19 cellular contexts compared by ENCODE assay signal in the genomic region with DNA sequence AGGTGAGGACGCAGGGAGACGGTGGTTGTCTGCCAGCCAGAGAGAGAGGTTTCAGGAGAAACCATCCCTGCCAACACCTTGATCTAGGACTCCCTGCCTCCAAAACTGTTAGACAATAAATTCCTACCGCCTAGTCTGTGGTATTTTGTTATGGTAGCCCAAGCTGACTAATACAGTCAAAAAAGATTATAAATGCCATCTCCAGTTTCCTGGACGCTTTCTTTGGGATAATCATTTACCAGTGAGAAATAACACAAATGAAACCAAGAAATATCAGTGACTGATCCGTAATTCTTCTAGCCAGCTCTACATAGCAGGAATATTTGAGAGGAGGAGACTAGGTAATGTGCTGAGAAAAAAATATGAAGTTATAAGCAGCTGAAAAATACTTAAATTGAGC.
DNase-seq lines count a peak whose midpoint lies in the region; ATAC-seq, FAIRE-seq and TF ChIP-seq lines count a peak whose summit lies in the region.
"Had no signal": no experiment of that assay in that cellular context is flagged by ENCODE, and none has a peak within 500 bp of the region (broad histone marks: within the 10 kb centered on the region; RNA-seq: fewer than 3 reads in every experiment).

No MANE protein-coding gene starts in this region.

- H3K4me1 ChIP-seq in astrocyte (ENCODE audit: insufficient read depth, low read length): peaks cover under 1% of the 10 kb centered on the region
- no peaks in the 10 kb centered on the region for H3K4me1 ChIP-seq in Karpas-422 (ENCODE audit: low read length)
- H3K4me1 ChIP-seq: A549, BLaER1 had no signal

- no peak overlapping the region for H3K27ac Mint-ChIP-seq in astrocyte (ENCODE audit: unreplicated experiment)
- no peak overlapping the region for H3K27ac Mint-ChIP-seq in stimulated activated naive CD8-positive, alpha-beta T cell treated with anti-CD3 and anti-CD28 coated beads, Interleukin-15, amount 100 ng/mL, for 72 hours
- H3K27ac Mint-ChIP-seq: CD14-positive monocyte; CD4-positive, alpha-beta memory T cell had no signal

- H3K9me2 ChIP-seq in Karpas-422 (replicated peaks; ENCODE audit: insufficient read depth, low read length): no peaks in the 10 kb centered on the region

- H3K9ac ChIP-seq in astrocyte (ENCODE audit: low read length) (no peak overlapping the region), Karpas-422 (ENCODE audit: low read length) (no peak overlapping the region)
- H3K9ac ChIP-seq: BLaER1 had no signal

- no peak for ATAC-seq in stimulated activated naive CD8-positive, alpha-beta T cell treated with anti-CD3 and anti-CD28 coated beads, Interleukin-15, amount 100 ng/mL, for 72 hours
- ATAC-seq: A549, K562 had no signal

- H3K9me3 ChIP-seq in astrocyte (ENCODE audit: insufficient read depth, low read depth, low read length) (no peaks in the 10 kb centered on the region), Karpas-422 (ENCODE audit: low read length) (peaks cover 13% of the 10 kb centered on the region)

- TF ChIP-seq CTCF in astrocyte (IDR thresholded peaks at IDR 0.05; ENCODE audit: insufficient read depth, low read depth, low read length) (no peak), kidney epithelial cell (IDR thresholded peaks at IDR 0.05; ENCODE audit: insufficient read depth, low read length, poor library complexity, severe bottlenecking) (no peak)

- H3K27me3 ChIP-seq in astrocyte (ENCODE audit: insufficient read depth, low read length): no peaks in the 10 kb centered on the region
- H3K27me3 ChIP-seq in kidney epithelial cell (ENCODE audit: control insufficient read depth, insufficient read depth, low read length): no peaks in the 10 kb centered on the region
- no peaks in the 10 kb centered on the region for H3K27me3 ChIP-seq in Karpas-422 (ENCODE audit: low read length)
- H3K27me3 ChIP-seq: BLaER1 had no signal

- H3K4me3 ChIP-seq in astrocyte (ENCODE audit: insufficient read depth, low read depth, low read length) (no peak overlapping the region), kidney epithelial cell (ENCODE audit: low read depth, low read length) (no peak overlapping the region), Karpas-422 (ENCODE audit: low read length) (no peak overlapping the region)
- H3K4me3 ChIP-seq: A549, BLaER1, K562 had no signal

- in situ Hi-C loops in ACHN (cut with HindIII; ENCODE audit: low pct_ligation_motif_present, low pct_unique_long_range_greater_than_20kb, low sequenced_read_pairs): no loop called here

- no peak overlapping the region for H3K4me3 Mint-ChIP-seq in astrocyte (ENCODE audit: unreplicated experiment)
- H3K4me3 Mint-ChIP-seq in stimulated activated naive CD8-positive, alpha-beta T cell treated with anti-CD3 and anti-CD28 coated beads, Interleukin-15, amount 100 ng/mL, for 72 hours: no peak overlapping the region
- H3K4me3 Mint-ChIP-seq: CD14-positive monocyte; CD4-positive, alpha-beta memory T cell had no signal

- no peaks in the 10 kb centered on the region for H3K4me1 Mint-ChIP-seq in astrocyte (ENCODE audit: low read depth, unreplicated experiment)
- H3K4me1 Mint-ChIP-seq in stimulated activated naive CD8-positive, alpha-beta T cell treated with anti-CD3 and anti-CD28 coated beads, Interleukin-15, amount 100 ng/mL, for 72 hours: no peaks in the 10 kb centered on the region
- H3K4me1 Mint-ChIP-seq: CD14-positive monocyte; CD4-positive, alpha-beta memory T cell had no signal

- no peaks in the 10 kb centered on the region for H3K79me2 ChIP-seq in astrocyte (ENCODE audit: insufficient read depth, low read length)
- H3K79me2 ChIP-seq in Karpas-422 (ENCODE audit: low read length): no peaks in the 10 kb centered on the region

- no peak overlapping the region for H2AFZ ChIP-seq in astrocyte (ENCODE audit: low read depth, low read length)
- no peak overlapping the region for H2AFZ ChIP-seq in Karpas-422 (ENCODE audit: low read length)

- H3K36me3 ChIP-seq in astrocyte (ENCODE audit: insufficient read depth, low read length) (no peaks in the 10 kb centered on the region), kidney epithelial cell (ENCODE audit: control insufficient read depth, insufficient read depth, low read length) (no peaks in the 10 kb centered on the region), Karpas-422 (ENCODE audit: insufficient read depth, low read length) (no peaks in the 10 kb centered on the region)
- H3K36me3 ChIP-seq: BLaER1 had no signal

- H3K36me3 Mint-ChIP-seq in astrocyte (ENCODE audit: low read depth, unreplicated experiment): no peaks in the 10 kb centered on the region
- H3K36me3 Mint-ChIP-seq: CD14-positive monocyte; CD4-positive, alpha-beta memory T cell had no signal

- H3K4me2 ChIP-seq in astrocyte (ENCODE audit: low read length): no peak overlapping the region
- H3K4me2 ChIP-seq in Karpas-422 (ENCODE audit: low read depth, low read length, poor library complexity, severe bottlenecking): no peak overlapping the region
- H3K4me2 ChIP-seq: A549, BLaER1 had no signal

- no peak for FAIRE-seq in astrocyte (lab: Jason Lieb, UNC)
- FAIRE-seq: A549, H54, K562 had no signal

- H4K20me1 ChIP-seq in astrocyte (ENCODE audit: insufficient read depth, low read length): no peaks in the 10 kb centered on the region
- H4K20me1 ChIP-seq in Karpas-422 (ENCODE audit: insufficient read depth, low read depth, low read length): no peaks in the 10 kb centered on the region
- H4K20me1 ChIP-seq: BLaER1 had no signal

- H3K27ac ChIP-seq in astrocyte (ENCODE audit: low read depth, low read length): no peak overlapping the region
- H3K27ac ChIP-seq in Karpas-422 (ENCODE audit: low read length): no peak overlapping the region
- H3K27ac ChIP-seq: 22Rv1, A549, BLaER1 had no signal

- H3K27me3 Mint-ChIP-seq in astrocyte (ENCODE audit: low read depth, unreplicated experiment): peaks cover 6% of the 10 kb centered on the region
- H3K27me3 Mint-ChIP-seq in stimulated activated naive CD8-positive, alpha-beta T cell treated with anti-CD3 and anti-CD28 coated beads, Interleukin-15, amount 100 ng/mL, for 72 hours: no peaks in the 10 kb centered on the region
- H3K27me3 Mint-ChIP-seq: CD4-positive, alpha-beta memory T cell had no signal

- H3K9me3 Mint-ChIP-seq in astrocyte (ENCODE audit: unreplicated experiment): peaks cover 2% of the 10 kb centered on the region
- H3K9me3 Mint-ChIP-seq in stimulated activated naive CD8-positive, alpha-beta T cell treated with anti-CD3 and anti-CD28 coated beads, Interleukin-15, amount 100 ng/mL, for 72 hours: no peaks in the 10 kb centered on the region

- peak; percentile 52 for DNase-seq in ACHN
- peak; percentile 20 for DNase-seq in astrocyte (ENCODE audit: low read depth)
- peak; percentile 29 for DNase-seq in kidney epithelial cell (ENCODE audit: low read depth)
- DNase-seq in renal cortical epithelial cell (ENCODE audit: low read depth): peak; percentile 87
- DNase-seq in stimulated activated naive CD8-positive, alpha-beta T cell treated with anti-CD3 and anti-CD28 coated beads, Interleukin-15, amount 100 ng/mL, for 72 hours: no peak
- no peak for DNase-seq in Karpas-422
- DNase-seq in HuH-7 (ENCODE audit: low spot score): no peak
- DNase-seq: Calu3; CD4-positive, alpha-beta memory T cell; DMS79 treated with DMSO at 0.1 percent for 48 hours; GF-D8; HCEC 1CT; IMR-90 had no signal

Comparison
In these comparisons a context has a peak if more than half of its experiments do, and no peak if none do; other contexts are left out.
1. DNase-seq: peak in ACHN (single experiment), astrocyte (single experiment), kidney epithelial cell (single experiment) and renal cortical epithelial cell (single experiment); none in stimulated activated naive CD8-positive, alpha-beta T cell treated with anti-CD3 and anti-CD28 coated beads, Interleukin-15, amount 100 ng/mL, for 72 hours (0 of 2), Karpas-422 (single experiment) and HuH-7 (single experiment).